Comparison of ENCODE assay signal across 23 cellular contexts in genomic region chr22:18010263-18010662, GRCh38. TPM values are rescaled to one million over a fixed set of nuclear protein-coding genes. Genes with fewer than 3 reads are reported as not detected.
DNase-seq lines count a peak whose midpoint lies in the region; ATAC-seq, FAIRE-seq and TF ChIP-seq lines count a peak whose summit lies in the region.
"Had no signal": no experiment of that assay in that cellular context is flagged by ENCODE, and none has a peak within 500 bp of the region (broad histone marks: within the 10 kb centered on the region; RNA-seq: fewer than 3 reads in every experiment).

No MANE protein-coding gene starts in this region.

- H3K27me3 Mint-ChIP-seq in activated B cell treated with CpG ODN at 0.5 μM for 24 hours (no peaks in the 10 kb centered on the region), naive B cell (no peaks in the 10 kb centered on the region)

- peaks cover 5% of the 10 kb centered on the region for H3F3A ChIP-seq in smooth muscle cell (ENCODE audit: low read depth)

- H3K27ac Mint-ChIP-seq in activated B cell treated with CpG ODN at 0.5 μM for 24 hours (peak overlapping the region; percentile 96), naive B cell (peak overlapping the region; percentile 88 to 98 (median 97))
- H3K27ac Mint-ChIP-seq: CD8-positive, alpha-beta T cell; GM23338 had no signal

- no peaks in the 10 kb centered on the region for H3K36me3 Mint-ChIP-seq in activated B cell treated with CpG ODN at 0.5 μM for 24 hours (ENCODE audit: low read depth)
- H3K36me3 Mint-ChIP-seq in naive B cell = no peaks in the 10 kb centered on the region
- H3K36me3 Mint-ChIP-seq: CD8-positive, alpha-beta T cell had no signal

- TF ChIP-seq CTCF in HEK293 (tag by site-specific recombination; IDR thresholded peaks at IDR 0.05) (no peak), KMS-11 (conservative IDR thresholded peaks at IDR 0.05; ENCODE audit: low read depth, low read length) (no peak), activated B cell treated with CpG ODN at 0.5 μM for 24 hours (IDR thresholded peaks at IDR 0.05) (no peak), smooth muscle cell (IDR thresholded peaks at IDR 0.05; ENCODE audit: borderline replicate concordance, insufficient read depth, poor library complexity, severe bottlenecking) (no peak)

- intact Hi-C loops in activated B cell treated with CpG ODN at 0.5 μM for 24 hours (cut with micrococcal nuclease) = loop anchor here (2.0 kb wide), 2 partner anchors 13 to 47 kb away; no protein-coding TSS in a partner anchor

- no peaks in the 10 kb centered on the region for H3K79me2 ChIP-seq in KMS-11 (ENCODE audit: insufficient read depth, low read depth)
- H3K79me2 ChIP-seq in smooth muscle cell (ENCODE audit: low read depth) = no peaks in the 10 kb centered on the region

- H3K9me3 ChIP-seq in HEK293 (ENCODE audit: control insufficient read depth, insufficient read depth, low read depth, low read length) = no peaks in the 10 kb centered on the region
- H3K9me3 ChIP-seq in smooth muscle cell (replicated peaks; ENCODE audit: low read depth) = no peaks in the 10 kb centered on the region
- H3K9me3 ChIP-seq: BLaER1 treated with 17β-estradiol and CSF1 and Interleukin-3, amounts not matched to agents 10 nM and 100 nM; HAP-1; Peyer's patch; SJSA1 had no signal

- DNase-seq in activated B cell treated with CpG ODN at 0.5 μM for 24 hours (no peak), naive B cell (no peak), RCC 7860 (ENCODE audit: low spot score) (no peak), EL (no peak), smooth muscle cell (lab: John Stamatoyannopoulos, UW; ENCODE audit: unreplicated experiment) (no peak)
- no peak for DNase-seq in stimulated activated CD4-positive, alpha-beta T cell treated with anti-CD3 and anti-CD28 coated beads, Interleukin-4, amount 100 ng/mL, for 4 hours
- DNase-seq: CD8-positive, alpha-beta T cell; DMS153; IMR-90; Kasumi-1; NCI-H187; NCI-H748 treated with DMSO at 0.1 percent for 48 hours; NK-92 treated with Interleukin-12 subunit alpha and Interleukin-12 subunit beta, amount 100 ng/mL, for 24 hours; Peyer's patch had no signal

- H3K4me3 Mint-ChIP-seq in activated B cell treated with CpG ODN at 0.5 μM for 24 hours (peak overlapping the region; percentile 70), naive B cell (peak overlapping the region; percentile 20 to 86 (median 72))
- H3K4me3 Mint-ChIP-seq: CD8-positive, alpha-beta T cell; GM23338 had no signal

- ATAC-seq in activated B cell treated with CpG ODN at 0.5 μM for 24 hours (ENCODE audit: low read depth) (peak; percentile 2), naive B cell (ENCODE audit: low read depth in 2 of 2) (no peak)
- ATAC-seq: CD8-positive, alpha-beta T cell; GM23338 had no signal

- POLR2A ChIA-PET in HEK293 (lab: Yijun Ruan, JAX) (no interaction called here), activated B cell treated with CpG ODN at 0.5 μM for 24 hours (lab: Charles Lee) (interaction anchor here (0.8 to 3.3 kb wide), 8 partner anchors 9 to 79 kb away, joined by 4 to 28 read pairs (median 6); partner anchors contain the start of gene PEX26)

- H4K20me1 ChIP-seq in KMS-11 (ENCODE audit: insufficient read depth) (no peaks in the 10 kb centered on the region), smooth muscle cell (ENCODE audit: low read depth) (no peaks in the 10 kb centered on the region)
- H4K20me1 ChIP-seq: BLaER1 treated with 17β-estradiol and CSF1 and Interleukin-3, amounts not matched to agents 10 nM and 100 nM had no signal

- H3K4me1 ChIP-seq in HEK293 (ENCODE audit: control insufficient read depth, insufficient read depth, low read length) = 0 out of 2 replicates have a peak, but pooled peaks cover 3% of the 10 kb centered on the region
- H3K4me1 ChIP-seq in KMS-11 (ENCODE audit: low read depth, poor library complexity, severe bottlenecking) = peaks cover 19% of the 10 kb centered on the region
- H3K4me1 ChIP-seq in smooth muscle cell (ENCODE audit: low read depth) = no peaks in the 10 kb centered on the region
- H3K4me1 ChIP-seq: HAP-1 had no signal

- CTCF ChIA-PET in HEK293 (lab: Yijun Ruan, JAX) (no interaction called here), activated B cell treated with CpG ODN at 0.5 μM for 24 hours (lab: Charles Lee) (interaction anchor here (1.1 to 2.3 kb wide), 3 partner anchors 11 to 15 kb away, joined by 3 to 9 read pairs (median 7); partner anchors contain the start of gene MICAL3)

- no peak overlapping the region for H3K9ac ChIP-seq in KMS-11
- no peak overlapping the region for H3K9ac ChIP-seq in smooth muscle cell (ENCODE audit: low read depth)
- H3K9ac ChIP-seq: BLaER1 treated with 17β-estradiol and CSF1 and Interleukin-3, amounts not matched to agents 10 nM and 100 nM had no signal

- no peaks in the 10 kb centered on the region for H3K36me3 ChIP-seq in HEK293 (ENCODE audit: control insufficient read depth in 2 of 2, insufficient read depth in 1 of 2, low read length in 2 of 2)
- H3K36me3 ChIP-seq in KMS-11 (ENCODE audit: insufficient read depth) = no peaks in the 10 kb centered on the region
- H3K36me3 ChIP-seq in smooth muscle cell (ENCODE audit: low read depth) = no peaks in the 10 kb centered on the region
- H3K36me3 ChIP-seq: BLaER1 treated with 17β-estradiol and CSF1 and Interleukin-3, amounts not matched to agents 10 nM and 100 nM; HAP-1; Peyer's patch; SJSA1 had no signal

- FAIRE-seq in RCC 7860 (lab: Jason Lieb, UNC) = no peak
- FAIRE-seq: G401.6, GM18507, HTR-8/SVneo had no signal

- H3K4me3 ChIP-seq in HEK293 (ENCODE audit: low read depth, low read length) = no peak overlapping the region
- no peak overlapping the region for H3K4me3 ChIP-seq in KMS-11 (IDR thresholded peaks at IDR 0.05; ENCODE audit: insufficient read depth, low read depth, low read length)
- H3K4me3 ChIP-seq in smooth muscle cell = no peak overlapping the region
- H3K4me3 ChIP-seq: BLaER1 treated with 17β-estradiol and CSF1 and Interleukin-3, amounts not matched to agents 10 nM and 100 nM; GM23338; HAP-1; Peyer's patch; SJSA1 had no signal

- 94% methylated on average over 2 of the region's 2 CpGs for WGBS in smooth muscle cell (ENCODE audit: low lambda C conversion rate)

- H3K4me2 ChIP-seq in KMS-11 (peak overlapping the region; percentile 53), smooth muscle cell (no peak overlapping the region)
- H3K4me2 ChIP-seq: GM23338 had no signal

- H3K9me3 Mint-ChIP-seq in activated B cell treated with CpG ODN at 0.5 μM for 24 hours (no peaks in the 10 kb centered on the region), naive B cell (no peaks in the 10 kb centered on the region)
- H3K9me3 Mint-ChIP-seq: CD8-positive, alpha-beta T cell; GM23338 had no signal

- H2AFZ ChIP-seq in KMS-11 (ENCODE audit: low read depth) (peak overlapping the region; percentile 25; the same call in 1 of the 2 replicates), smooth muscle cell (ENCODE audit: low read depth) (no peak overlapping the region)
- H2AFZ ChIP-seq: GM23338 had no signal

- no peaks in the 10 kb centered on the region for H3K27me3 ChIP-seq in KMS-11 (ENCODE audit: insufficient read depth, low read depth)
- H3K27me3 ChIP-seq in smooth muscle cell (ENCODE audit: low read depth) = no peaks in the 10 kb centered on the region
- H3K27me3 ChIP-seq: BLaER1 treated with 17β-estradiol and CSF1 and Interleukin-3, amounts not matched to agents 10 nM and 100 nM; Peyer's patch; SJSA1 had no signal

- peaks cover 65% of the 10 kb centered on the region for H3K4me1 Mint-ChIP-seq in activated B cell treated with CpG ODN at 0.5 μM for 24 hours
- peaks cover 34 to 81% (median 52%) of the 10 kb centered on the region in 3 donors for H3K4me1 Mint-ChIP-seq in naive B cell

- H3K27ac ChIP-seq in HEK293 (ENCODE audit: extremely low read depth, low read depth, low read length) = no peak overlapping the region
- H3K27ac ChIP-seq in KMS-11 = no peak overlapping the region
- no peak overlapping the region for H3K27ac ChIP-seq in smooth muscle cell (ENCODE audit: low read depth)
- H3K27ac ChIP-seq: BLaER1 treated with 17β-estradiol and CSF1 and Interleukin-3, amounts not matched to agents 10 nM and 100 nM; Peyer's patch; SJSA1 had no signal

TF ChIP-seq in HEK293, 187 proteins besides CTCF, POLR2A, EP300 and RAD21:
- TF ChIP-seq ZNF202 (tag by site-specific recombination; IDR thresholded peaks at IDR 0.05; ENCODE audit: borderline replicate concordance) (no peak), PRDM1 (tag by site-specific recombination; IDR thresholded peaks at IDR 0.05) (0 out of 2 replicates have a peak, but pooled peaks have one; percentile 47)

RNA-seq across cellular contexts. Expression of gene MICAL3, which starts 14.1 kb away (rescaled TPM):
- total RNA-seq in activated B cell treated with CpG ODN at 0.5 μM for 24 hours (232 and 257 TPM in 2 replicates), smooth muscle cell (15.4 and 28.6 TPM in 2 replicates)
- polyA plus RNA-seq in naive B cell (ENCODE audit: low read depth in 6 of 6) (10 to 100 TPM; 10.9 to 28.0 (median 15.6) TPM), smooth muscle cell (3.1 and 9.5 TPM in 2 replicates)
